11 cellular contexts compared by ENCODE assay signal in the genomic region with DNA sequence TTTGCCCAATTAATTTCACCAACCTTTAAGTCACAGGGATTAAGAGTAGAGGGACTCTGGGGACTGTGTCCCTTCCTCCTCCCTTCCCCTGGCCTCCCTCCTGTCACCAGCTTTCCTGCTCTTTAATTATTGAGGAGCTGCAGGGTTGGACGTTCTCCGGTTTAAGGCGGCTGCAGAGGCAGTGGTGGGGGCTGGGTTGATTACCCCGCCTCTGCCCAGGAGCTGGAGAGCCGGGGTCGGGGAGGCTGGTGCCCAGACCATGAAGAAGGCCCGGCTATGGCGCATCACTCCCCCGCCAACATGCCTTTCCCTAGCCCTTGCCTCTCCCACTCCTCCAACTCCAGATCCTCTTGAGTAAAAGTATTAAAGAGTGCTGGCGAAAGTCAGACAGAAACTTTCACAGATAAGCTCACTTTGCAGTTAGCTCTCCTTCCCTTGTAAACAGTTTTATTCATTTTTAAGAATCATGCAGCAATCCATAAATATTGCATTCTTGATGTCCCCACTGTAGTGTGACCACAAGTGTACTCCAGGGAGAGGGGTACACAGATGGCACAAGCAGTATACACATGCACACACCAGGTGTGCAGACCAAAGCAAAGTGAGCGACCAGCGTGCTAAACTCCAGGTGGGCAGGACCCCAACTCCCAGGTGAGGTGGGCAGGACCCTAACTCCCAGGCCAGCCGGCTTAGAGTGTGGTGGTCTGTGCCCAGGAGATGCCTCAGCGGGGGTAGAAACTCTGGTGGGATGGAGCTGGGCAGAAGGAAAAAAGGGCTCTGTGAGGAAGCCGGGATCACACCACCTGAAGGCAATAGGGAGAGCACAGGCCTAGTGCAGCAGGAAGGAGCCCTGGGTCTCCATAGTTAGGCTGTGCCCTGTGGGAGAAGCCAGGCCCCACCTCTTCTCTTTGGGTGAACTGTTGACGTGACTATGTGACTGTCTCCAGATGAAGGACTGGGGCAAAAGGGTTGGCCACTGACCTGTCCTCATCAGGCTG. TPM values are rescaled to one million over a fixed set of nuclear protein-coding genes. Genes with fewer than 3 reads are reported as not detected.
DNase-seq lines count a peak whose midpoint lies in the region; ATAC-seq and TF ChIP-seq lines count a peak whose summit lies in the region.
"Had no signal": no experiment of that assay in that cellular context is flagged by ENCODE, and none has a peak within 500 bp of the region (broad histone marks: within the 10 kb centered on the region; RNA-seq: fewer than 3 reads in every experiment).

No MANE protein-coding gene starts in this region.

- peak overlapping the region; percentile 75 for H3K4me3 Mint-ChIP-seq in activated T-cell treated with anti-CD3 and anti-CD28 coated beads, Interleukin-2, amount 50 U/mL, for 4 hours
- H3K4me3 Mint-ChIP-seq in stimulated activated effector memory CD8-positive, alpha-beta T cell treated with anti-CD3 and anti-CD28 coated beads, Interleukin-12 subunit alpha, Interleukin-12 subunit beta, amount 100 ng/mL, for 72 hours = peak overlapping the region; percentile 68

- H3K36me3 Mint-ChIP-seq in activated T-cell treated with anti-CD3 and anti-CD28 coated beads, Interleukin-2, amount 50 U/mL, for 4 hours (ENCODE audit: insufficient read depth) = no peaks in the 10 kb centered on the region
- H3K36me3 Mint-ChIP-seq in stimulated activated effector memory CD8-positive, alpha-beta T cell treated with anti-CD3 and anti-CD28 coated beads, Interleukin-12 subunit alpha, Interleukin-12 subunit beta, amount 100 ng/mL, for 72 hours = peaks cover 16% of the 10 kb centered on the region

- H3K4me3 ChIP-seq in SK-N-SH (ENCODE audit: low read depth in 2 of 2, low read length in 1 of 2) (no peak overlapping the region), hepatocyte (no peak overlapping the region), coronary artery (no peak overlapping the region)

- H4K20me1 ChIP-seq in SK-N-SH (ENCODE audit: insufficient read depth) = no peaks in the 10 kb centered on the region
- H4K20me1 ChIP-seq in hepatocyte (ENCODE audit: insufficient read depth, poor library complexity, severe bottlenecking) = no peaks in the 10 kb centered on the region

- peaks cover 20% of the 10 kb centered on the region; the same call in 1 of the 2 replicates for H3K27me3 ChIP-seq in SK-N-SH (ENCODE audit: insufficient read depth)
- peaks cover 36% of the 10 kb centered on the region for H3K27me3 ChIP-seq in hepatocyte

- TF ChIP-seq RAD21 in SK-N-SH (IDR thresholded peaks at IDR 0.05; ENCODE audit: low read length) = no peak

- no peak overlapping the region for H3K27ac ChIP-seq in SK-N-SH (ENCODE audit: low read depth in 2 of 2, low read length in 1 of 2)
- no peak overlapping the region for H3K27ac ChIP-seq in hepatocyte
- H3K27ac ChIP-seq in coronary artery = no peak overlapping the region

- H3K9me3 ChIP-seq in SK-N-SH (no peaks in the 10 kb centered on the region), hepatocyte (ENCODE audit: low read depth) (no peaks in the 10 kb centered on the region)

- H3K9me3 Mint-ChIP-seq in activated T-cell treated with anti-CD3 and anti-CD28 coated beads, Interleukin-2, amount 50 U/mL, for 4 hours = no peaks in the 10 kb centered on the region
- no peaks in the 10 kb centered on the region for H3K9me3 Mint-ChIP-seq in stimulated activated effector memory CD8-positive, alpha-beta T cell treated with anti-CD3 and anti-CD28 coated beads, Interleukin-12 subunit alpha, Interleukin-12 subunit beta, amount 100 ng/mL, for 72 hours

- peak overlapping the region; percentile 98 for H3K27ac Mint-ChIP-seq in stimulated activated effector memory CD8-positive, alpha-beta T cell treated with anti-CD3 and anti-CD28 coated beads, Interleukin-12 subunit alpha, Interleukin-12 subunit beta, amount 100 ng/mL, for 72 hours

- no peak for TF ChIP-seq EP300 in SK-N-SH (IDR thresholded peaks at IDR 0.05; ENCODE audit: borderline replicate concordance in 1 of 2, low read depth in 1 of 2, low read length in 1 of 2)

- H3K79me2 ChIP-seq in SK-N-SH (ENCODE audit: insufficient read depth) (no peaks in the 10 kb centered on the region), hepatocyte (no peaks in the 10 kb centered on the region)

- peaks cover 0 to 16% of the 10 kb centered on the region in 2 experiments; a peak in 2 of 4 replicates for H3K4me1 ChIP-seq in SK-N-SH (ENCODE audit: control insufficient read depth in 1 of 2, insufficient read depth in 2 of 2, low read depth in 1 of 2, low read length in 1 of 2)
- H3K4me1 ChIP-seq in hepatocyte (ENCODE audit: insufficient read depth) = peaks cover 30% of the 10 kb centered on the region

- ATAC-seq in activated T-cell treated with anti-CD3 and anti-CD28 coated beads, Interleukin-2, amount 50 U/mL, for 4 hours = no peak
- no peak for ATAC-seq in stimulated activated effector memory CD8-positive, alpha-beta T cell treated with anti-CD3 and anti-CD28 coated beads, Interleukin-12 subunit alpha, Interleukin-12 subunit beta, amount 100 ng/mL, for 72 hours

- POLR2A ChIA-PET in SK-N-SH (lab: Yijun Ruan, JAX) = interaction anchor here (0.5 to 1.3 kb wide), 3 partner anchors 10 to 138 kb away, joined by 3 to 4 read pairs (median 3); no protein-coding TSS in a partner anchor

- peaks cover 4% of the 10 kb centered on the region for H3F3A ChIP-seq in SK-N-SH (replicated peaks; ENCODE audit: insufficient read depth)

- CTCF ChIA-PET in SK-N-SH (lab: Yijun Ruan, JAX) = interaction anchor here (0.6 to 16.5 kb wide), 14 partner anchors 8 to 242 kb away, joined by 3 to 119 read pairs (median 4); a partner anchor contains a TSS

- DNase-seq in activated T-cell treated with anti-CD3 and anti-CD28 coated beads, Interleukin-2, amount 50 U/mL, for 4 hours = no peak
- DNase-seq in activated T-cell treated with anti-CD3 and anti-CD28 coated beads, Interleukin-2, amount 50 U/mL, for 1 hour = no peak
- peak; percentile 50 for DNase-seq in SK-N-SH
- no peak for DNase-seq in hepatocyte (ENCODE audit: low spot score)
- no peak for DNase-seq in stimulated activated effector memory CD8-positive, alpha-beta T cell treated with anti-CD3 and anti-CD28 coated beads, Interleukin-12 subunit alpha, Interleukin-12 subunit beta, amount 100 ng/mL, for 72 hours (ENCODE audit: low spot score in 2 of 2)
- DNase-seq in HT-29 (ENCODE audit: low spot score) = no peak
- no peak for DNase-seq in coronary artery (ENCODE audit: low spot score)
- DNase-seq in dedifferentiated amniotic fluid mesenchymal stem cell (ENCODE audit: extremely low spot score) = no peak
- DNase-seq: erythroblast, left cardiac atrium had no signal

- H3K27me3 Mint-ChIP-seq in activated T-cell treated with anti-CD3 and anti-CD28 coated beads, Interleukin-2, amount 50 U/mL, for 4 hours (ENCODE audit: low read depth) = peaks cover 6% of the 10 kb centered on the region

- no peak for TF ChIP-seq CTCF in SK-N-SH (IDR thresholded peaks at IDR 0.05)
- TF ChIP-seq CTCF in hepatocyte (IDR thresholded peaks at IDR 0.05; ENCODE audit: poor library complexity) = no peak
- TF ChIP-seq CTCF in coronary artery (IDR thresholded peaks at IDR 0.05) = no peak

- H3K4me2 ChIP-seq in SK-N-SH (peak overlapping the region; percentile 99; the same call in 1 of the 2 replicates), hepatocyte (peak overlapping the region; percentile 97)

- H3K9me2 ChIP-seq in SK-N-SH (no peaks in the 10 kb centered on the region), hepatocyte (replicated peaks; ENCODE audit: insufficient read depth) (no peaks in the 10 kb centered on the region)

- 89% methylated on average over 16 of the region's 16 CpGs for WGBS in SK-N-SH (ENCODE audit: low lambda C conversion rate)
- 56% methylated on average over 16 of the region's 16 CpGs for WGBS in hepatocyte (ENCODE audit: low lambda C conversion rate, missing lambda C conversion rate)

- no peaks in the 10 kb centered on the region for H3K36me3 ChIP-seq in SK-N-SH (replicated peaks in 1 of 2; ENCODE audit: control insufficient read depth in 1 of 2, insufficient read depth in 2 of 2, low read length in 1 of 2)
- no peaks in the 10 kb centered on the region for H3K36me3 ChIP-seq in hepatocyte (replicated peaks; ENCODE audit: insufficient read depth, low read depth)

- H3K9ac ChIP-seq in SK-N-SH = no peak overlapping the region

- H3K4me1 Mint-ChIP-seq in activated T-cell treated with anti-CD3 and anti-CD28 coated beads, Interleukin-2, amount 50 U/mL, for 4 hours (ENCODE audit: low read depth) = peaks cover 62% of the 10 kb centered on the region
- peaks cover 69% of the 10 kb centered on the region for H3K4me1 Mint-ChIP-seq in stimulated activated effector memory CD8-positive, alpha-beta T cell treated with anti-CD3 and anti-CD28 coated beads, Interleukin-12 subunit alpha, Interleukin-12 subunit beta, amount 100 ng/mL, for 72 hours

- H2AFZ ChIP-seq in SK-N-SH (ENCODE audit: low read depth) (no peak overlapping the region; the same call in 1 of the 2 replicates), hepatocyte (no peak overlapping the region)

TF ChIP-seq in SK-N-SH, 30 proteins besides CTCF, POLR2A, EP300 and RAD21 (continues in another document):
- TF ChIP-seq GABPA (IDR thresholded peaks at IDR 0.05; ENCODE audit: low read depth) (no peak), GATA2 (CRISPR knock-in tag; IDR thresholded peaks at IDR 0.05) (no peak), NRF1 (IDR thresholded peaks at IDR 0.05; ENCODE audit: low read depth, low read length) (no peak), NFIC (IDR thresholded peaks at IDR 0.05; ENCODE audit: borderline replicate concordance) (no peak), TEAD4 (IDR thresholded peaks at IDR 0.05; ENCODE audit: borderline replicate concordance, insufficient read depth) (no peak)

RNA-seq across cellular contexts. Expression of a gene that starts 1.3 kb away (rescaled TPM):
- total RNA-seq in activated T-cell treated with anti-CD3 and anti-CD28 coated beads, Interleukin-2, amount 50 U/mL, for 4 hours = 1 to 10 TPM in 2 of 3 donors, under 1 TPM in 1; 0.71 to 2.8 (median 1.8) TPM
- polyA plus RNA-seq in SK-N-SH (2012; rRNA removed) (not detected in 2 replicates), hepatocyte (1.1 and 2.2 TPM in 2 replicates)
- 0.01 TPM in 2 replicates for polyA plus RNA-seq in SK-N-SH (2012; cell fraction: cytosol; rRNA removed)
- 0.07 and 0.09 TPM in 2 replicates for polyA plus RNA-seq in SK-N-SH (2012; cell fraction: nucleus; rRNA removed)
- total RNA-seq in hepatocyte = 1.6 and 1.9 TPM in 2 replicates
- 2.0 and 3.4 TPM in 2 replicates for total RNA-seq in HT-29 (2014; rRNA removed; shearing (Covaris generic))
- total RNA-seq: left cardiac atrium, subcutaneous adipose tissue had no signal

RNA-seq across cellular contexts. Expression of a gene that starts 38.8 kb away (rescaled TPM):
- total RNA-seq in activated T-cell treated with anti-CD3 and anti-CD28 coated beads, Interleukin-2, amount 50 U/mL, for 4 hours = 100 to 1,000 TPM in 1 of 3 donors, 10 to 100 TPM in 2; 89.9 to 106 (median 91.0) TPM
- 129 and 167 TPM in 2 replicates for polyA plus RNA-seq in SK-N-SH (2012; rRNA removed)
- polyA plus RNA-seq in SK-N-SH (2012; cell fraction: cytosol; rRNA removed) = 58.5 and 83.4 TPM in 2 replicates
- 364 and 387 TPM in 2 replicates for polyA plus RNA-seq in SK-N-SH (2012; cell fraction: nucleus; rRNA removed)
- total RNA-seq in hepatocyte = 92.9 and 94.7 TPM in 2 replicates
- polyA plus RNA-seq in hepatocyte = 95.6 and 111 TPM in 2 replicates
- total RNA-seq in HT-29 (2014; rRNA removed; shearing (Covaris generic)) = 97.6 and 99.4 TPM in 2 replicates
